14 cellular contexts compared by ENCODE assay signal in the genomic region with DNA sequence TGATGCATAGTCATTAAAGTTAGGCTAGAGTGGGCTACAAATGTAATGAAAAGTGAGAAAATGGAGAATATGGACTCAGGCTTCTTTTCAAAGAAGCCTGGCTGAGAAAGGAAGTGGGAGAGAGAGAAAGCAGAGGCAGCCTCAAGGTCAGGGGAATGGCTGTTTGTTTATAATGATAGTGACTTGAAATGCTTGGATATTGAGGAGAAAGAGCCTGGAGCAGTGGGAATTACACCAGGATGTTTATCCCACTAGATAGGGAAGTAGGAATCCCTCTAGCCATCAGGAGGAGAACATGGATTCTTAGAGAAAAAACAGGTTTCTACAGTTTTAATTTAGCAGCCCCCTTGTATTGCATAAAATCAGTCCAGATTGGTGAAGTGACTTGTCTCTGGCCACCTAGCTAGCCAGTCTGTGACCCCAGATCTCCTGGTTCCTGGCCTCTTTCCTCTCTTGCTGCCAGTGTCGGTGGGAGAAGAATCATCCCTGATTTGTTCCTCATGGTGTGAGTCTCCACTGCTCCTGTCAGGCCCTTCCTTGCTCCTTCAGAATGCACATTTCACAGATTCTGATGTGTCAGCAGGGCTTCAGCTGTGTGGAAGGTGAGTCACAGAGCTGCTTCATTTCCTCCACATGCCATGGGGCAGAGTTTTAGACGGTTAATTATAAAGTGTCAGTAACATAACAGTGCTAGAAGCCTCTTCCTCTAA. TPM values are rescaled to one million over a fixed set of nuclear protein-coding genes. Genes with fewer than 3 reads are reported as not detected.
DNase-seq lines count a peak whose midpoint lies in the region; ATAC-seq, FAIRE-seq and TF ChIP-seq lines count a peak whose summit lies in the region.
"Had no signal": no experiment of that assay in that cellular context is flagged by ENCODE, and none has a peak within 500 bp of the region (broad histone marks: within the 10 kb centered on the region; RNA-seq: fewer than 3 reads in every experiment).

No MANE protein-coding gene starts in this region.

- no peak for TF ChIP-seq CTCF in AG04450 (IDR thresholded peaks at IDR 0.05; ENCODE audit: low read depth, low read length)
- no peak for TF ChIP-seq CTCF in WTC11 (IDR thresholded peaks at IDR 0.05)

- peak; percentile 56 for DNase-seq in AG04450 (ENCODE audit: low read depth, low spot score)
- DNase-seq in HTR-8/SVneo (ENCODE audit: insufficient read length, low spot score), result peak; percentile 56
- peak; percentile 38 for DNase-seq in dedifferentiated amniotic fluid mesenchymal stem cell (ENCODE audit: extremely low spot score)
- peak; percentile 3 to 89 for DNase-seq in lung microvascular endothelial cell (ENCODE audit: low read depth in 2 of 2)
- no peak for DNase-seq in WTC11 (ENCODE audit: low spot score)
- DNase-seq in NCI-H446 treated with DMSO at 0.1 percent for 48 hours (lab: John Stamatoyannopoulos, UW), result no peak
- DNase-seq: CD4-positive, CD25-positive, alpha-beta regulatory T cell; heart left ventricle; naive B cell; SJCRH30; stimulated activated CD4-positive, alpha-beta T cell treated with anti-CD3 and anti-CD28 coated beads, Interleukin-2, amount 100 ng/mL, for 24 hours had no signal

- H3K27me3 Mint-ChIP-seq in WTC11 (ENCODE audit: low read depth), result peaks cover 14% of the 10 kb centered on the region
- H3K27me3 Mint-ChIP-seq: CD4-positive, CD25-positive, alpha-beta regulatory T cell; naive B cell had no signal

- H3K4me1 Mint-ChIP-seq in WTC11, result 0 out of 2 replicates have a peak, but pooled peaks cover 2% of the 10 kb centered on the region
- H3K4me1 Mint-ChIP-seq: CD4-positive, CD25-positive, alpha-beta regulatory T cell; naive B cell had no signal

- H3K9me3 Mint-ChIP-seq in WTC11, result peaks cover 33% of the 10 kb centered on the region

- no peak overlapping the region for H3K4me3 ChIP-seq in AG04450 (ENCODE audit: low read depth, low read length)
- H3K4me3 ChIP-seq: GM12878, heart left ventricle, SJCRH30 had no signal

- H3K9me3 ChIP-seq in AG04450 (ENCODE audit: control insufficient read depth, insufficient read depth, low read length), result no peaks in the 10 kb centered on the region; the same call in 1 of the 2 replicates

- CTCF ChIA-PET in AG04450 (lab: Charles Lee) (interaction anchor here (1.7 kb wide), 1 partner anchor 38 kb away, joined by 4 read pairs; no protein-coding TSS in a partner anchor), WTC11 (lab: Charles Lee) (no interaction called here)

- peaks cover 27% of the 10 kb centered on the region for H3K36me3 Mint-ChIP-seq in WTC11
- H3K36me3 Mint-ChIP-seq: CD4-positive, CD25-positive, alpha-beta regulatory T cell; naive B cell had no signal

- H3K27ac ChIP-seq in AG04450 (ENCODE audit: low read depth, low read length), result peak overlapping the region; percentile 66
- H3K27ac ChIP-seq: heart left ventricle, SJCRH30 had no signal

- H3K27ac Mint-ChIP-seq in WTC11, result no peak overlapping the region
- H3K27ac Mint-ChIP-seq: CD4-positive, CD25-positive, alpha-beta regulatory T cell; naive B cell had no signal

- H3K27me3 ChIP-seq in AG04450 (ENCODE audit: control insufficient read depth, insufficient read depth, low read length), result no peaks in the 10 kb centered on the region
- H3K27me3 ChIP-seq: heart left ventricle, SJCRH30 had no signal

- ATAC-seq in WTC11 (no peak), GM18520 (IDR thresholded peaks at IDR 0.05; ENCODE audit: unreplicated experiment) (no peak), GM21515 (IDR thresholded peaks at IDR 0.05; ENCODE audit: unreplicated experiment) (no peak)
- ATAC-seq: GM12878 had no signal

- peak; percentile 46 for FAIRE-seq in HTR-8/SVneo (lab: Jason Lieb, UNC)
- FAIRE-seq: GM12878 had no signal

- POLR2A ChIA-PET in AG04450 (lab: Yijun Ruan, JAX) (no interaction called here), WTC11 (lab: Charles Lee) (no interaction called here)

- H3K4me3 Mint-ChIP-seq in WTC11, result no peak overlapping the region
- H3K4me3 Mint-ChIP-seq: CD4-positive, CD25-positive, alpha-beta regulatory T cell; naive B cell had no signal

TF ChIP-seq in WTC11, 78 proteins besides CTCF, POLR2A, EP300 and RAD21 (continues in another document):
- TF ChIP-seq, protein P1, sequence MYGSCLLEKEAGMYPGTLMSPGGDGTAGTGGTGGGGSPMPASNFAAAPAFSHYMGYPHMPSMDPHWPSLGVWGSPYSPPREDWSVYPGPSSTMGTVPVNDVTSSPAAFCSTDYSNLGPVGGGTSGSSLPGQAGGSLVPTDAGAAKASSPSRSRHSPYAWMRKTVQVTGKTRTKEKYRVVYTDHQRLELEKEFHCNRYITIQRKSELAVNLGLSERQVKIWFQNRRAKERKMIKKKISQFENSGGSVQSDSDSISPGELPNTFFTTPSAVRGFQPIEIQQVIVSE (CRISPR knock-in tag; IDR thresholded peaks at IDR 0.05; ENCODE audit: borderline replicate concordance), result no peak
- TF ChIP-seq NFYB (CRISPR knock-in tag; conservative IDR thresholded peaks at IDR 0.05; ENCODE audit: low read depth), result no peak
- TF ChIP-seq FOXJ3 (CRISPR knock-in tag; IDR thresholded peaks at IDR 0.05; ENCODE audit: borderline replicate concordance), result no peak
- TF ChIP-seq, protein P2, sequence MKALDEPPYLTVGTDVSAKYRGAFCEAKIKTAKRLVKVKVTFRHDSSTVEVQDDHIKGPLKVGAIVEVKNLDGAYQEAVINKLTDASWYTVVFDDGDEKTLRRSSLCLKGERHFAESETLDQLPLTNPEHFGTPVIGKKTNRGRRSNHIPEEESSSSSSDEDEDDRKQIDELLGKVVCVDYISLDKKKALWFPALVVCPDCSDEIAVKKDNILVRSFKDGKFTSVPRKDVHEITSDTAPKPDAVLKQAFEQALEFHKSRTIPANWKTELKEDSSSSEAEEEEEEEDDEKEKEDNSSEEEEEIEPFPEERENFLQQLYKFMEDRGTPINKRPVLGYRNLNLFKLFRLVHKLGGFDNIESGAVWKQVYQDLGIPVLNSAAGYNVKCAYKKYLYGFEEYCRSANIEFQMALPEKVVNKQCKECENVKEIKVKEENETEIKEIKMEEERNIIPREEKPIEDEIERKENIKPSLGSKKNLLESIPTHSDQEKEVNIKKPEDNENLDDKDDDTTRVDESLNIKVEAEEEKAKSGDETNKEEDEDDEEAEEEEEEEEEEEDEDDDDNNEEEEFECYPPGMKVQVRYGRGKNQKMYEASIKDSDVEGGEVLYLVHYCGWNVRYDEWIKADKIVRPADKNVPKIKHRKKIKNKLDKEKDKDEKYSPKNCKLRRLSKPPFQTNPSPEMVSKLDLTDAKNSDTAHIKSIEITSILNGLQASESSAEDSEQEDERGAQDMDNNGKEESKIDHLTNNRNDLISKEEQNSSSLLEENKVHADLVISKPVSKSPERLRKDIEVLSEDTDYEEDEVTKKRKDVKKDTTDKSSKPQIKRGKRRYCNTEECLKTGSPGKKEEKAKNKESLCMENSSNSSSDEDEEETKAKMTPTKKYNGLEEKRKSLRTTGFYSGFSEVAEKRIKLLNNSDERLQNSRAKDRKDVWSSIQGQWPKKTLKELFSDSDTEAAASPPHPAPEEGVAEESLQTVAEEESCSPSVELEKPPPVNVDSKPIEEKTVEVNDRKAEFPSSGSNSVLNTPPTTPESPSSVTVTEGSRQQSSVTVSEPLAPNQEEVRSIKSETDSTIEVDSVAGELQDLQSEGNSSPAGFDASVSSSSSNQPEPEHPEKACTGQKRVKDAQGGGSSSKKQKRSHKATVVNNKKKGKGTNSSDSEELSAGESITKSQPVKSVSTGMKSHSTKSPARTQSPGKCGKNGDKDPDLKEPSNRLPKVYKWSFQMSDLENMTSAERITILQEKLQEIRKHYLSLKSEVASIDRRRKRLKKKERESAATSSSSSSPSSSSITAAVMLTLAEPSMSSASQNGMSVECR (CRISPR knock-in tag; IDR thresholded peaks at IDR 0.05; ENCODE audit: borderline replicate concordance), result no peak
- TF ChIP-seq SOX15 (CRISPR knock-in tag; IDR thresholded peaks at IDR 0.05), result no peak
- TF ChIP-seq ZNF263 (CRISPR knock-in tag; IDR thresholded peaks at IDR 0.05; ENCODE audit: low read depth), result no peak
- TF ChIP-seq, protein P3, sequence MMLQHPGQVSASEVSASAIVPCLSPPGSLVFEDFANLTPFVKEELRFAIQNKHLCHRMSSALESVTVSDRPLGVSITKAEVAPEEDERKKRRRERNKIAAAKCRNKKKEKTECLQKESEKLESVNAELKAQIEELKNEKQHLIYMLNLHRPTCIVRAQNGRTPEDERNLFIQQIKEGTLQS (CRISPR knock-in tag; conservative IDR thresholded peaks at IDR 0.05), result no peak
- TF ChIP-seq, protein P4, sequence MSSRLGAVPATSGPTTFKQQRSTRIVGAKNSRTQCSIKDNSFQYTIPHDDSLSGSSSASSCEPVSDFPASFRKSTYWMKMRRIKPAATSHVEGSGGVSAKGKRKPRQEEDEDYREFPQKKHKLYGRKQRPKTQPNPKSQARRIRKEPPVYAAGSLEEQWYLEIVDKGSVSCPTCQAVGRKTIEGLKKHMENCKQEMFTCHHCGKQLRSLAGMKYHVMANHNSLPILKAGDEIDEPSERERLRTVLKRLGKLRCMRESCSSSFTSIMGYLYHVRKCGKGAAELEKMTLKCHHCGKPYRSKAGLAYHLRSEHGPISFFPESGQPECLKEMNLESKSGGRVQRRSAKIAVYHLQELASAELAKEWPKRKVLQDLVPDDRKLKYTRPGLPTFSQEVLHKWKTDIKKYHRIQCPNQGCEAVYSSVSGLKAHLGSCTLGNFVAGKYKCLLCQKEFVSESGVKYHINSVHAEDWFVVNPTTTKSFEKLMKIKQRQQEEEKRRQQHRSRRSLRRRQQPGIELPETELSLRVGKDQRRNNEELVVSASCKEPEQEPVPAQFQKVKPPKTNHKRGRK (CRISPR knock-in tag; IDR thresholded peaks at IDR 0.05; ENCODE audit: borderline replicate concordance), result no peak
- TF ChIP-seq, protein P5, sequence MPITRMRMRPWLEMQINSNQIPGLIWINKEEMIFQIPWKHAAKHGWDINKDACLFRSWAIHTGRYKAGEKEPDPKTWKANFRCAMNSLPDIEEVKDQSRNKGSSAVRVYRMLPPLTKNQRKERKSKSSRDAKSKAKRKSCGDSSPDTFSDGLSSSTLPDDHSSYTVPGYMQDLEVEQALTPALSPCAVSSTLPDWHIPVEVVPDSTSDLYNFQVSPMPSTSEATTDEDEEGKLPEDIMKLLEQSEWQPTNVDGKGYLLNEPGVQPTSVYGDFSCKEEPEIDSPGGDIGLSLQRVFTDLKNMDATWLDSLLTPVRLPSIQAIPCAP (CRISPR knock-in tag; IDR thresholded peaks at IDR 0.05), result no peak
- TF ChIP-seq ZNF317 (CRISPR knock-in tag; IDR thresholded peaks at IDR 0.05; ENCODE audit: borderline replicate concordance, low read depth), result no peak
- TF ChIP-seq ATF1 (CRISPR knock-in tag; IDR thresholded peaks at IDR 0.05), result no peak
- no peak for TF ChIP-seq ESRRA (CRISPR knock-in tag; IDR thresholded peaks at IDR 0.05; ENCODE audit: borderline replicate concordance)
- TF ChIP-seq ZNF396 (CRISPR knock-in tag; IDR thresholded peaks at IDR 0.05; ENCODE audit: borderline replicate concordance), result no peak
- no peak for TF ChIP-seq JUN (CRISPR knock-in tag; IDR thresholded peaks at IDR 0.05)

RNA-seq across cellular contexts. Expression of a gene that starts 32.9 kb away (rescaled TPM):
- 7.9 and 10.7 TPM in 2 replicates for polyA plus RNA-seq in AG04450 (2011; rRNA removed)
- polyA minus RNA-seq in AG04450 (2011; rRNA and poly(A)+ RNA removed), result 8.9 and 14.4 TPM in 2 replicates
- total RNA-seq in lung microvascular endothelial cell, result 0.44 and 1.2 TPM in 2 replicates
- total RNA-seq in WTC11 (2021), result 0.98 to 2.6 TPM (median 2.0 TPM) in 3 replicates
- total RNA-seq: CD4-positive, CD25-positive, alpha-beta regulatory T cell had no signal
- polyA plus RNA-seq: CD4-positive, CD25-positive, alpha-beta regulatory T cell had no signal

Comparison
In these comparisons a context has a peak if more than half of its experiments do, and no peak if none do; other contexts are left out.
1. DNase-seq: peak in AG04450 (single experiment), HTR-8/SVneo (single experiment), dedifferentiated amniotic fluid mesenchymal stem cell (single experiment) and lung microvascular endothelial cell (2 of 2); none in WTC11 (single experiment) and NCI-H446 treated with DMSO at 0.1 percent for 48 hours (single experiment).